Comparison of ENCODE assay signal across 8 cellular contexts in genomic region chr1:151199860-151200581, GRCh38. TPM values are rescaled to one million over a fixed set of nuclear protein-coding genes. Genes with fewer than 3 reads are reported as not detected.
A peak's percentile ranks its signal among the peaks of the same experiment; 100 is the strongest.
DNase-seq lines count a peak whose midpoint lies in the region; ATAC-seq and TF ChIP-seq lines count a peak whose summit lies in the region.

No MANE protein-coding gene starts in this region.

- no peak for ATAC-seq in heart left ventricle
- ATAC-seq in Right ventricle myocardium inferior: no peak
- no peak for ATAC-seq in T-helper 17 cell
- no peak for ATAC-seq in GM19324 (IDR thresholded peaks at IDR 0.05; ENCODE audit: low FRiP score, unreplicated experiment)

- H3K36me3 Mint-ChIP-seq in T-helper 17 cell (ENCODE audit: low read depth): peaks cover 6% of the 10 kb centered on the region
- peaks cover 3% of the 10 kb centered on the region for H3K36me3 Mint-ChIP-seq in neural progenitor cell

- H3K4me1 Mint-ChIP-seq in T-helper 17 cell (peaks cover 34% of the 10 kb centered on the region), neural progenitor cell (peaks cover 28% of the 10 kb centered on the region)

- DNase-seq in heart left ventricle: peak in 1 of 5 donors; percentile 18
- DNase-seq in Right ventricle myocardium inferior (ENCODE audit: missing footprints): no peak
- DNase-seq in T-helper 17 cell: no peak
- DNase-seq in epithelial cell of esophagus (ENCODE audit: low read depth): peak; percentile 86
- no peak for DNase-seq in neural progenitor cell (ENCODE audit: low spot score)
- no peak for DNase-seq in activated CD4-positive, CD25-positive, alpha-beta regulatory T cell treated with anti-CD3 and anti-CD28 coated beads, Interleukin-2, amount 50 U/mL, for 72 hours
- DNase-seq in NCI-H2196 (lab: John Stamatoyannopoulos, UW; ENCODE audit: unreplicated experiment): no peak

- no peak overlapping the region for H2AFZ ChIP-seq in neural progenitor cell (replicated peaks)

- TF ChIP-seq POLR2A in heart left ventricle (IDR thresholded peaks at IDR 0.05): no peak

- H3K4me3 ChIP-seq in heart left ventricle: peak overlapping the region; percentile 58 to 90 (median 78)
- H3K4me3 ChIP-seq in epithelial cell of esophagus (ENCODE audit: low read length): peak overlapping the region; percentile 100
- peak overlapping the region; percentile 100 for H3K4me3 ChIP-seq in neural progenitor cell

- intact Hi-C loops in heart left ventricle (cut with DNase I): loop anchor here in 9 of 10 donors (2.0 to 10.0 kb wide), 7 partner anchors 51 to 205 kb away; partner anchors contain the start of genes PSMD4 (in 4 of the 9) and RFX5 (in 1 of the 9)
- intact Hi-C loops in Right ventricle myocardium inferior (cut with DNase I): loop anchor here (2.0 to 5.0 kb wide), 2 partner anchors 55 to 127 kb away; partner anchors contain the start of genes PI4KB and PSMD4

- H3K79me2 ChIP-seq in neural progenitor cell (ENCODE audit: low read depth): peaks cover 69% of the 10 kb centered on the region

- H4K20me1 ChIP-seq in neural progenitor cell (ENCODE audit: low read depth): peaks cover 61% of the 10 kb centered on the region

- H3K27me3 ChIP-seq in heart left ventricle: no peaks in the 10 kb centered on the region
- H3K27me3 ChIP-seq in neural progenitor cell: no peaks in the 10 kb centered on the region

- peaks cover 0 to 24% (median 15%) of the 10 kb centered on the region in 9 donors for H3K36me3 ChIP-seq in heart left ventricle
- H3K36me3 ChIP-seq in neural progenitor cell: no peaks in the 10 kb centered on the region

- H3K9me3 Mint-ChIP-seq in neural progenitor cell: no peaks in the 10 kb centered on the region

- H3K4me1 ChIP-seq in heart left ventricle (peaks cover 0 to 49% (median 36%) of the 10 kb centered on the region in 12 donors), neural progenitor cell (peaks cover 13% of the 10 kb centered on the region)

- WGBS in heart left ventricle, 4 donors: 20 to 27% (median 26%) methylated on average over 12 of the region's 12 CpGs

- peaks cover 23% of the 10 kb centered on the region for H3F3A ChIP-seq in neural progenitor cell (ENCODE audit: low read depth)

- H3K4me3 Mint-ChIP-seq in T-helper 17 cell: peak overlapping the region; percentile 100
- peak overlapping the region; percentile 99 for H3K4me3 Mint-ChIP-seq in neural progenitor cell

- H3K27ac ChIP-seq in heart left ventricle: peak overlapping the region in 9 of 12 donors; percentile 86 to 94 (median 91)
- H3K27ac ChIP-seq in neural progenitor cell: no peak overlapping the region

- H3K9me3 ChIP-seq in heart left ventricle: no peaks in the 10 kb centered on the region
- no peaks in the 10 kb centered on the region for H3K9me3 ChIP-seq in T-helper 17 cell (ENCODE audit: control insufficient read depth, low read length, poor library complexity, severe bottlenecking)
- no peaks in the 10 kb centered on the region for H3K9me3 ChIP-seq in neural progenitor cell (ENCODE audit: low read depth)

- no peaks in the 10 kb centered on the region for H3K27me3 Mint-ChIP-seq in T-helper 17 cell
- peaks cover 13% of the 10 kb centered on the region for H3K27me3 Mint-ChIP-seq in neural progenitor cell (ENCODE audit: insufficient read depth, low read depth)

- TF ChIP-seq CTCF in heart left ventricle (IDR thresholded peaks at IDR 0.05) (no peak), epithelial cell of esophagus (IDR thresholded peaks at IDR 0.05; ENCODE audit: insufficient read depth, low read depth, low read length, missing control alignments) (no peak), neural progenitor cell (IDR thresholded peaks at IDR 0.05) (no peak)

- peak overlapping the region; percentile 90 for H3K9ac ChIP-seq in neural progenitor cell

- H3K27ac Mint-ChIP-seq in T-helper 17 cell: peak overlapping the region; percentile 100
- H3K27ac Mint-ChIP-seq in neural progenitor cell: peak overlapping the region; percentile 10

- peak overlapping the region; percentile 99 for H3K4me2 ChIP-seq in neural progenitor cell

RNA-seq across cellular contexts. Expression of gene PIP5K1A, which starts 1.7 kb away (rescaled TPM):
- 10 to 100 TPM; 28.1 to 48.8 (median 37.0) TPM for total RNA-seq in heart left ventricle
- 10 to 100 TPM; 20.5 to 26.1 TPM for polyA plus RNA-seq in heart left ventricle
- 34.8 TPM for total RNA-seq in Right ventricle myocardium inferior
- total RNA-seq in T-helper 17 cell: 10 to 100 TPM; 41.6 to 43.3 TPM
- 81.2 and 90.6 TPM in 2 replicates for total RNA-seq in neural progenitor cell (ENCODE audit: low replicate concordance)

RNA-seq across cellular contexts. Expression of gene VPS72, which starts 10.0 kb away (rescaled TPM):
- total RNA-seq in heart left ventricle (10 to 100 TPM; 29.6 to 49.1 (median 38.1) TPM), Right ventricle myocardium inferior (47.1 TPM), T-helper 17 cell (10 to 100 TPM; 27.4 to 33.2 TPM), neural progenitor cell (ENCODE audit: low replicate concordance) (107 and 117 TPM in 2 replicates)
- polyA plus RNA-seq in heart left ventricle: 10 to 100 TPM; 31.2 to 41.6 TPM

RNA-seq across cellular contexts. Expression of gene TMOD4, which starts 24.2 kb away (rescaled TPM):
- total RNA-seq in heart left ventricle: under 1 TPM in 3 of 9 donors, not detected in 6; 0.37 to 0.61 (median 0.50) TPM
- polyA plus RNA-seq in heart left ventricle: not detected
- total RNA-seq in Right ventricle myocardium inferior: not detected
- total RNA-seq in T-helper 17 cell: 1 to 10 TPM; 1.0 to 3.0 TPM
- total RNA-seq in neural progenitor cell (ENCODE audit: low replicate concordance): not detected in 2 replicates

RNA-seq across cellular contexts. Expression of gene SCNM1, which starts 34.1 kb away (rescaled TPM):
- 10 to 100 TPM; 11.5 to 28.4 (median 17.5) TPM for total RNA-seq in heart left ventricle
- 10 to 100 TPM; 33.0 to 44.4 TPM for polyA plus RNA-seq in heart left ventricle
- 16.6 TPM for total RNA-seq in Right ventricle myocardium inferior
- 10 to 100 TPM; 33.7 to 37.8 TPM for total RNA-seq in T-helper 17 cell
- total RNA-seq in neural progenitor cell (ENCODE audit: low replicate concordance): 22.0 and 25.3 TPM in 2 replicates

RNA-seq across cellular contexts. Expression of gene LYSMD1, which starts 34.3 kb away (rescaled TPM):
- 10 to 100 TPM; 10.1 to 26.8 (median 13.0) TPM for total RNA-seq in heart left ventricle
- 10 to 100 TPM in 1 of 2 donors, 1 to 10 TPM in 1; 6.8 to 14.7 TPM for polyA plus RNA-seq in heart left ventricle
- total RNA-seq in Right ventricle myocardium inferior: 12.3 TPM
- under 1 TPM; 0.39 to 0.70 TPM for total RNA-seq in T-helper 17 cell
- 15.5 and 18.9 TPM in 2 replicates for total RNA-seq in neural progenitor cell (ENCODE audit: low replicate concordance)
